7 cellular contexts compared by ENCODE assay signal in genomic region chr1:125119566-125120205, GRCh38.
DNase-seq lines count a peak whose midpoint lies in the region; ATAC-seq and TF ChIP-seq lines count a peak whose summit lies in the region.
"Not testable (repeated sequence)": the region's sequence is repeated elsewhere in the genome, so short reads cannot be mapped to it uniquely, and the experiment has no call there.

No MANE protein-coding gene starts in this region.

- H3K27ac ChIP-seq in spleen, result not testable (repeated sequence)

- not testable (repeated sequence) for H3K4me1 ChIP-seq in spleen

- not testable (repeated sequence) for TF ChIP-seq CTCF in chondrocyte (IDR thresholded peaks at IDR 0.05); spleen (IDR thresholded peaks at IDR 0.05 in 8 of 11, conservative IDR thresholded peaks at IDR 0.05 in 3 of 11)

- not testable (repeated sequence) for H3K27me3 ChIP-seq in spleen (replicated peaks in 1 of 7)

- not testable (repeated sequence) for H3K27ac Mint-ChIP-seq in chondrocyte (ENCODE audit: unreplicated experiment)

- H3K4me3 ChIP-seq in spleen, result not testable (repeated sequence)

- not testable (repeated sequence) for H3K36me3 ChIP-seq in spleen

- peak; percentile 0 for DNase-seq in D341Med (ENCODE audit: low spot score)
- peak; percentile 10 for DNase-seq in NCI-H748 (lab: John Stamatoyannopoulos, UW; ENCODE audit: unreplicated experiment)
- DNase-seq in chondrocyte (ENCODE audit: low spot score), result peak; percentile 72
- DNase-seq in Right ventricle myocardium inferior (ENCODE audit: missing footprints), result peak; percentile 17
- DNase-seq in left lobe of liver (ENCODE audit: low spot score), result peak; percentile 37
- DNase-seq in posterior vena cava (ENCODE audit: low spot score), result peak; percentile 71
- peak; percentile 63 for DNase-seq in spleen

- H3K9me3 Mint-ChIP-seq in chondrocyte (ENCODE audit: low read depth), result peaks cover 27% of the 10 kb centered on the region

- not testable (repeated sequence) for ATAC-seq in Right ventricle myocardium inferior, left lobe of liver

- H3K27me3 Mint-ChIP-seq in chondrocyte (ENCODE audit: low read depth), result not testable (repeated sequence)

- peaks cover 0 to 72% (median 61%) of the 10 kb centered on the region in 8 donors for H3K9me3 ChIP-seq in spleen

- not testable (repeated sequence) for H3K4me1 Mint-ChIP-seq in chondrocyte (ENCODE audit: low read depth)

- H3K36me3 Mint-ChIP-seq in chondrocyte (ENCODE audit: low read depth), result not testable (repeated sequence)

- intact Hi-C loops in Right ventricle myocardium inferior (cut with DNase I); posterior vena cava (cut with DNase I); spleen (cut with DNase I; ENCODE audit: low total_unique reads): not testable (repeated sequence)

- WGBS in spleen, 5 donors, result 74 to 88% (median 84%) methylated on average over 8 to 30 of the region's 30 CpGs

- not testable (repeated sequence) for H3K4me3 Mint-ChIP-seq in chondrocyte (ENCODE audit: unreplicated experiment)

- not testable (repeated sequence) for TF ChIP-seq POLR2A in spleen (IDR thresholded peaks at IDR 0.05)

Comparison
In these comparisons a context has a peak if more than half of its experiments do, and no peak if none do; other contexts are left out.
1. DNase-seq: peak in every context shown above with its lines; median percentile 72 in chondrocyte; 71 in posterior vena cava; 63 in spleen; 37 in left lobe of liver; 17 in Right ventricle myocardium inferior; 10 in NCI-H748; 0 in D341Med.